Comparison of ENCODE assay signal across 8 cellular contexts in genomic region chr11:119107538-119108150, GRCh38. TPM values are rescaled to one million over a fixed set of nuclear protein-coding genes. Genes with fewer than 3 reads are reported as not detected.
DNase-seq lines count a peak whose midpoint lies in the region; ATAC-seq and TF ChIP-seq lines count a peak whose summit lies in the region.

No MANE protein-coding gene starts in this region.

- peak overlapping the region; percentile 67 for H3K4me3 ChIP-seq in fibroblast of mammary gland (ENCODE audit: control insufficient read depth, low read depth, low read length)

- H3K27ac Mint-ChIP-seq in T-helper 2 cell treated with Interferon-gamma antibody and Interleukin-4, amounts not matched to agents 5 μg/mL and 100 μg/mL, for 36 hours: peak overlapping the region; percentile 75
- H3K27ac Mint-ChIP-seq in T-cell: peak overlapping the region; percentile 86 to 89
- H3K27ac Mint-ChIP-seq in osteocyte (ENCODE audit: unreplicated experiment): peak overlapping the region; percentile 82

- ATAC-seq in HG02763 (IDR thresholded peaks at IDR 0.05; ENCODE audit: unreplicated experiment) (peak; percentile 23), T-cell (replicated peaks in 1 of 4) (peak; percentile 23 to 39 (median 31))

- POLR2A ChIA-PET in T-cell (lab: Charles Lee): interaction anchor here (0.7 to 2.1 kb wide), 5 partner anchors 12 to 40 kb away, joined by 5 to 9 read pairs (median 8); partner anchors contain the start of genes HINFP (in 1 of the 2), HMBS (in 1 of the 2) and VPS11 (in 1 of the 2)

- no peaks in the 10 kb centered on the region for H3K9me3 Mint-ChIP-seq in T-helper 2 cell treated with Interferon-gamma antibody and Interleukin-4, amounts not matched to agents 5 μg/mL and 100 μg/mL, for 36 hours
- H3K9me3 Mint-ChIP-seq in T-cell (no peaks in the 10 kb centered on the region), osteocyte (ENCODE audit: unreplicated experiment) (no peaks in the 10 kb centered on the region)

- no peak for DNase-seq in T-helper 2 cell treated with Interferon-gamma antibody and Interleukin-4, amounts not matched to agents 5 μg/mL and 100 μg/mL, for 36 hours (ENCODE audit: low spot score)
- DNase-seq in T-helper 2 cell: no peak
- peak in 1 of 34 experiments; percentile 8 for DNase-seq in T-cell
- DNase-seq in fibroblast of mammary gland (ENCODE audit: low read depth): no peak
- DNase-seq in osteocyte (ENCODE audit: extremely low spot score, unreplicated experiment): no peak
- DNase-seq in OCI-M2 (lab: John Stamatoyannopoulos, UW; ENCODE audit: unreplicated experiment): no peak
- DNase-seq in NCI-H226: no peak

- TF ChIP-seq CTCF in fibroblast of mammary gland (conservative IDR thresholded peaks at IDR 0.05; ENCODE audit: control insufficient read depth, insufficient read depth, low read depth, low read length): no peak
- no peak for TF ChIP-seq CTCF in osteocyte (IDR thresholded peaks at IDR 0.05)

- H3K4me3 Mint-ChIP-seq in T-helper 2 cell treated with Interferon-gamma antibody and Interleukin-4, amounts not matched to agents 5 μg/mL and 100 μg/mL, for 36 hours: peak overlapping the region; percentile 95
- H3K4me3 Mint-ChIP-seq in T-cell (peak overlapping the region; percentile 81 to 94 (median 92)), osteocyte (ENCODE audit: unreplicated experiment) (peak overlapping the region; percentile 84)

- no peaks in the 10 kb centered on the region for H3K27me3 Mint-ChIP-seq in T-helper 2 cell treated with Interferon-gamma antibody and Interleukin-4, amounts not matched to agents 5 μg/mL and 100 μg/mL, for 36 hours (ENCODE audit: low read depth)
- H3K27me3 Mint-ChIP-seq in T-cell: no peaks in the 10 kb centered on the region
- H3K27me3 Mint-ChIP-seq in osteocyte (ENCODE audit: unreplicated experiment): no peaks in the 10 kb centered on the region

- H3K4me1 Mint-ChIP-seq in T-helper 2 cell treated with Interferon-gamma antibody and Interleukin-4, amounts not matched to agents 5 μg/mL and 100 μg/mL, for 36 hours (ENCODE audit: low read depth): peaks cover 37% of the 10 kb centered on the region
- H3K4me1 Mint-ChIP-seq in T-cell (peaks cover 49 to 54% (median 49%) of the 10 kb centered on the region in 3 donors), osteocyte (ENCODE audit: unreplicated experiment) (peaks cover 40% of the 10 kb centered on the region)

- CTCF ChIA-PET in T-cell (lab: Charles Lee): interaction anchor here in 1 of 2 donors (0.6 to 1.4 kb wide), 6 partner anchors 8 to 230 kb away, joined by 3 to 8 read pairs (median 5); partner anchors contain the start of gene HINFP

- peaks cover 29% of the 10 kb centered on the region for H3K36me3 Mint-ChIP-seq in T-helper 2 cell treated with Interferon-gamma antibody and Interleukin-4, amounts not matched to agents 5 μg/mL and 100 μg/mL, for 36 hours (ENCODE audit: low read depth)
- H3K36me3 Mint-ChIP-seq in T-cell (peaks cover 16% of the 10 kb centered on the region), osteocyte (ENCODE audit: unreplicated experiment) (peaks cover 11% of the 10 kb centered on the region)

RNA-seq across cellular contexts. Expression of gene C2CD2L, which starts 0.5 kb away (rescaled TPM):
- total RNA-seq in T-cell (10 to 100 TPM; 18.9 to 36.4 (median 30.6) TPM), osteocyte (10.9 and 11.7 TPM in 2 replicates)

RNA-seq across cellular contexts. Expression of gene DPAGT1, which starts 6.0 kb away (rescaled TPM):
- total RNA-seq in T-cell (10 to 100 TPM; 21.7 to 54.2 (median 43.9) TPM), osteocyte (44.4 and 45.2 TPM in 2 replicates)

RNA-seq across cellular contexts. Expression of gene HINFP, which starts 13.7 kb away (rescaled TPM):
- total RNA-seq in T-cell (10 to 100 TPM; 30.0 to 68.5 (median 56.7) TPM), osteocyte (26.1 and 27.6 TPM in 2 replicates)

RNA-seq across cellular contexts. Expression of gene HMBS, which starts 23.0 kb away (rescaled TPM):
- total RNA-seq in T-cell: 10 to 100 TPM in 3 of 5 donors, 1 to 10 TPM in 2; 6.7 to 17.8 (median 12.3) TPM
- 15.7 and 18.6 TPM in 2 replicates for total RNA-seq in osteocyte

RNA-seq across cellular contexts. Expression of gene VPS11, which starts 40.0 kb away (rescaled TPM):
- total RNA-seq in T-cell: 10 to 100 TPM; 59.5 to 69.8 (median 62.6) TPM
- 42.6 and 45.9 TPM in 2 replicates for total RNA-seq in osteocyte
